1 cellular context compared by ENCODE assay signal in genomic region chr11:62786318-62787004, GRCh38.
A peak's percentile ranks its signal among the peaks of the same experiment; 100 is the strongest.
TF ChIP-seq lines count a peak whose summit lies in the region.

No MANE protein-coding gene starts in this region.

TF ChIP-seq in HepG2, 621 proteins besides CTCF, POLR2A, EP300 and RAD21 (continued from another document and continues in another):
- TF ChIP-seq, protein P1, sequence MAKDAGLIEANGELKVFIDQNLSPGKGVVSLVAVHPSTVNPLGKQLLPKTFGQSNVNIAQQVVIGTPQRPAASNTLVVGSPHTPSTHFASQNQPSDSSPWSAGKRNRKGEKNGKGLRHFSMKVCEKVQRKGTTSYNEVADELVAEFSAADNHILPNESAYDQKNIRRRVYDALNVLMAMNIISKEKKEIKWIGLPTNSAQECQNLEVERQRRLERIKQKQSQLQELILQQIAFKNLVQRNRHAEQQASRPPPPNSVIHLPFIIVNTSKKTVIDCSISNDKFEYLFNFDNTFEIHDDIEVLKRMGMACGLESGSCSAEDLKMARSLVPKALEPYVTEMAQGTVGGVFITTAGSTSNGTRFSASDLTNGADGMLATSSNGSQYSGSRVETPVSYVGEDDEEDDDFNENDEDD (CRISPR knock-in tag; IDR thresholded peaks at IDR 0.05; ENCODE audit: borderline replicate concordance), result no peak
- TF ChIP-seq, protein P2, sequence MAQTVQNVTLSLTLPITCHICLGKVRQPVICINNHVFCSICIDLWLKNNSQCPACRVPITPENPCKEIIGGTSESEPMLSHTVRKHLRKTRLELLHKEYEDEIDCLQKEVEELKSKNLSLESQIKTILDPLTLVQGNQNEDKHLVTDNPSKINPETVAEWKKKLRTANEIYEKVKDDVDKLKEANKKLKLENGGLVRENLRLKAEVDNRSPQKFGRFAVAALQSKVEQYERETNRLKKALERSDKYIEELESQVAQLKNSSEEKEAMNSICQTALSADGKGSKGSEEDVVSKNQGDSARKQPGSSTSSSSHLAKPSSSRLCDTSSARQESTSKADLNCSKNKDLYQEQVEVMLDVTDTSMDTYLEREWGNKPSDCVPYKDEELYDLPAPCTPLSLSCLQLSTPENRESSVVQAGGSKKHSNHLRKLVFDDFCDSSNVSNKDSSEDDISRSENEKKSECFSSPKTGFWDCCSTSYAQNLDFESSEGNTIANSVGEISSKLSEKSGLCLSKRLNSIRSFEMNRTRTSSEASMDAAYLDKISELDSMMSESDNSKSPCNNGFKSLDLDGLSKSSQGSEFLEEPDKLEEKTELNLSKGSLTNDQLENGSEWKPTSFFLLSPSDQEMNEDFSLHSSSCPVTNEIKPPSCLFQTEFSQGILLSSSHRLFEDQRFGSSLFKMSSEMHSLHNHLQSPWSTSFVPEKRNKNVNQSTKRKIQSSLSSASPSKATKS (CRISPR knock-in tag; IDR thresholded peaks at IDR 0.05), result no peak
- TF ChIP-seq CEBPB (IDR thresholded peaks at IDR 0.05; ENCODE audit: borderline replicate concordance, low read depth, low read length), result no peak
- no peak for TF ChIP-seq ZNF670 (CRISPR knock-in tag; IDR thresholded peaks at IDR 0.05; ENCODE audit: borderline replicate concordance)
- 0 out of 2 replicates have a peak, but pooled peaks have one; percentile 11 for TF ChIP-seq ELF1 (CRISPR knock-in tag; IDR thresholded peaks at IDR 0.05)
- no peak for TF ChIP-seq IKZF4 (CRISPR knock-in tag; IDR thresholded peaks at IDR 0.05; ENCODE audit: borderline replicate concordance, low read depth, not compliant biosample characterization)
- TF ChIP-seq ZBTB1 (CRISPR knock-in tag; IDR thresholded peaks at IDR 0.05; ENCODE audit: borderline replicate concordance), result no peak
- TF ChIP-seq, protein P3, sequence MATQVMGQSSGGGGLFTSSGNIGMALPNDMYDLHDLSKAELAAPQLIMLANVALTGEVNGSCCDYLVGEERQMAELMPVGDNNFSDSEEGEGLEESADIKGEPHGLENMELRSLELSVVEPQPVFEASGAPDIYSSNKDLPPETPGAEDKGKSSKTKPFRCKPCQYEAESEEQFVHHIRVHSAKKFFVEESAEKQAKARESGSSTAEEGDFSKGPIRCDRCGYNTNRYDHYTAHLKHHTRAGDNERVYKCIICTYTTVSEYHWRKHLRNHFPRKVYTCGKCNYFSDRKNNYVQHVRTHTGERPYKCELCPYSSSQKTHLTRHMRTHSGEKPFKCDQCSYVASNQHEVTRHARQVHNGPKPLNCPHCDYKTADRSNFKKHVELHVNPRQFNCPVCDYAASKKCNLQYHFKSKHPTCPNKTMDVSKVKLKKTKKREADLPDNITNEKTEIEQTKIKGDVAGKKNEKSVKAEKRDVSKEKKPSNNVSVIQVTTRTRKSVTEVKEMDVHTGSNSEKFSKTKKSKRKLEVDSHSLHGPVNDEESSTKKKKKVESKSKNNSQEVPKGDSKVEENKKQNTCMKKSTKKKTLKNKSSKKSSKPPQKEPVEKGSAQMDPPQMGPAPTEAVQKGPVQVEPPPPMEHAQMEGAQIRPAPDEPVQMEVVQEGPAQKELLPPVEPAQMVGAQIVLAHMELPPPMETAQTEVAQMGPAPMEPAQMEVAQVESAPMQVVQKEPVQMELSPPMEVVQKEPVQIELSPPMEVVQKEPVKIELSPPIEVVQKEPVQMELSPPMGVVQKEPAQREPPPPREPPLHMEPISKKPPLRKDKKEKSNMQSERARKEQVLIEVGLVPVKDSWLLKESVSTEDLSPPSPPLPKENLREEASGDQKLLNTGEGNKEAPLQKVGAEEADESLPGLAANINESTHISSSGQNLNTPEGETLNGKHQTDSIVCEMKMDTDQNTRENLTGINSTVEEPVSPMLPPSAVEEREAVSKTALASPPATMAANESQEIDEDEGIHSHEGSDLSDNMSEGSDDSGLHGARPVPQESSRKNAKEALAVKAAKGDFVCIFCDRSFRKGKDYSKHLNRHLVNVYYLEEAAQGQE (IDR thresholded peaks at IDR 0.05; ENCODE audit: borderline replicate concordance in 1 of 2, low read depth in 1 of 2, low read length in 2 of 2), result 0 out of 4 replicates have a peak, but pooled peaks of 1 of the 2 experiments have one; percentile 9
- no peak for TF ChIP-seq ZNF644 (CRISPR knock-in tag; IDR thresholded peaks at IDR 0.05; ENCODE audit: low read depth)
- no peak for TF ChIP-seq ZNF879 (CRISPR knock-in tag; IDR thresholded peaks at IDR 0.05)
- no peak for TF ChIP-seq ZNF549 (CRISPR knock-in tag; IDR thresholded peaks at IDR 0.05)
- TF ChIP-seq NFRKB (IDR thresholded peaks at IDR 0.05), result no peak
- no peak for TF ChIP-seq KAT7 (CRISPR knock-in tag; IDR thresholded peaks at IDR 0.05; ENCODE audit: borderline replicate concordance)
- TF ChIP-seq, protein P4, sequence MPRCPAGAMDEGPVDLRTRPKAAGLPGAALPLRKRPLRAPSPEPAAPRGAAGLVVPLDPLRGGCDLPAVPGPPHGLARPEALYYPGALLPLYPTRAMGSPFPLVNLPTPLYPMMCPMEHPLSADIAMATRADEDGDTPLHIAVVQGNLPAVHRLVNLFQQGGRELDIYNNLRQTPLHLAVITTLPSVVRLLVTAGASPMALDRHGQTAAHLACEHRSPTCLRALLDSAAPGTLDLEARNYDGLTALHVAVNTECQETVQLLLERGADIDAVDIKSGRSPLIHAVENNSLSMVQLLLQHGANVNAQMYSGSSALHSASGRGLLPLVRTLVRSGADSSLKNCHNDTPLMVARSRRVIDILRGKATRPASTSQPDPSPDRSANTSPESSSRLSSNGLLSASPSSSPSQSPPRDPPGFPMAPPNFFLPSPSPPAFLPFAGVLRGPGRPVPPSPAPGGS (CRISPR knock-in tag; IDR thresholded peaks at IDR 0.05), result no peak
- peak; percentile 87 for TF ChIP-seq XRCC5 (optimal IDR thresholded peaks at IDR 0.05; ENCODE audit: low read length)
- TF ChIP-seq ZHX2 (IDR thresholded peaks at IDR 0.05; ENCODE audit: low read depth), result no peak
- TF ChIP-seq ZHX2 (CRISPR knock-in tag; IDR thresholded peaks at IDR 0.05; ENCODE audit: borderline replicate concordance), result no peak; the same call in 1 of the 2 replicates
- TF ChIP-seq, protein P5, sequence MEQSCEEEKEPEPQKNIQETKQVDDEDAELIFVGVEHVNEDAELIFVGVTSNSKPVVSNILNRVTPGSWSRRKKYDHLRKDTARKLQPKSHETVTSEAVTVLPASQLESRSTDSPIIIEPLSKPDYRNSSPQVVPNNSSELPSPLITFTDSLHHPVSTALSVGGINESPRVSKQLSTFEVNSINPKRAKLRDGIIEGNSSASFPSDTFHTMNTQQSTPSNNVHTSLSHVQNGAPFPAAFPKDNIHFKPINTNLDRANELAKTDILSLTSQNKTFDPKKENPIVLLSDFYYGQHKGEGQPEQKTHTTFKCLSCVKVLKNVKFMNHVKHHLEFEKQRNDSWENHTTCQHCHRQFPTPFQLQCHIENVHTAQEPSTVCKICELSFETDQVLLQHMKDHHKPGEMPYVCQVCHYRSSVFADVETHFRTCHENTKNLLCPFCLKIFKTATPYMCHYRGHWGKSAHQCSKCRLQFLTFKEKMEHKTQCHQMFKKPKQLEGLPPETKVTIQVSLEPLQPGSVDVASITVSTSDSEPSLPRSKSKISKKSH (CRISPR knock-in tag; IDR thresholded peaks at IDR 0.05; ENCODE audit: borderline replicate concordance), result no peak
- no peak for TF ChIP-seq PLRG1 (conservative IDR thresholded peaks at IDR 0.05)
- no peak for TF ChIP-seq SMARCC2 (IDR thresholded peaks at IDR 0.05)
- TF ChIP-seq, protein P6, sequence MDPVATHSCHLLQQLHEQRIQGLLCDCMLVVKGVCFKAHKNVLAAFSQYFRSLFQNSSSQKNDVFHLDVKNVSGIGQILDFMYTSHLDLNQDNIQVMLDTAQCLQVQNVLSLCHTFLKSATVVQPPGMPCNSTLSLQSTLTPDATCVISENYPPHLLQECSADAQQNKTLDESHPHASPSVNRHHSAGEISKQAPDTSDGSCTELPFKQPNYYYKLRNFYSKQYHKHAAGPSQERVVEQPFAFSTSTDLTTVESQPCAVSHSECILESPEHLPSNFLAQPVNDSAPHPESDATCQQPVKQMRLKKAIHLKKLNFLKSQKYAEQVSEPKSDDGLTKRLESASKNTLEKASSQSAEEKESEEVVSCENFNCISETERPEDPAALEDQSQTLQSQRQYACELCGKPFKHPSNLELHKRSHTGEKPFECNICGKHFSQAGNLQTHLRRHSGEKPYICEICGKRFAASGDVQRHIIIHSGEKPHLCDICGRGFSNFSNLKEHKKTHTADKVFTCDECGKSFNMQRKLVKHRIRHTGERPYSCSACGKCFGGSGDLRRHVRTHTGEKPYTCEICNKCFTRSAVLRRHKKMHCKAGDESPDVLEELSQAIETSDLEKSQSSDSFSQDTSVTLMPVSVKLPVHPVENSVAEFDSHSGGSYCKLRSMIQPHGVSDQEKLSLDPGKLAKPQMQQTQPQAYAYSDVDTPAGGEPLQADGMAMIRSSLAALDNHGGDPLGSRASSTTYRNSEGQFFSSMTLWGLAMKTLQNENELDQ (CRISPR knock-in tag; IDR thresholded peaks at IDR 0.05; ENCODE audit: borderline replicate concordance), result no peak
- TF ChIP-seq ATF7 (IDR thresholded peaks at IDR 0.05), result no peak
- TF ChIP-seq ATF7 (CRISPR knock-in tag; IDR thresholded peaks at IDR 0.05), result no peak
- no peak for TF ChIP-seq PAX8 (CRISPR knock-in tag; IDR thresholded peaks at IDR 0.05; ENCODE audit: borderline replicate concordance)
- no peak for TF ChIP-seq CCAR2 (optimal IDR thresholded peaks at IDR 0.05; ENCODE audit: low read depth, low read length)
- no peak for TF ChIP-seq SRY (CRISPR knock-in tag; IDR thresholded peaks at IDR 0.05)
- no peak for TF ChIP-seq MAFG (CRISPR knock-in tag; IDR thresholded peaks at IDR 0.05)
- 0 out of 2 replicates have a peak, but pooled peaks have one; percentile 7 for TF ChIP-seq SATB2 (CRISPR knock-in tag; IDR thresholded peaks at IDR 0.05)
- TF ChIP-seq SALL1 (CRISPR knock-in tag; IDR thresholded peaks at IDR 0.05), result peak; percentile 16; the same call in 1 of the 2 replicates
- peak; percentile 75 for TF ChIP-seq RXRA (CRISPR knock-in tag; IDR thresholded peaks at IDR 0.05)
- 0 out of 2 replicates have a peak, but pooled peaks have one; percentile 35 for TF ChIP-seq KDM4B (CRISPR knock-in tag; IDR thresholded peaks at IDR 0.05)
- no peak for TF ChIP-seq PCBP1 (IDR thresholded peaks at IDR 0.05; ENCODE audit: borderline replicate concordance, low read depth, low read length)
- no peak for TF ChIP-seq HOMEZ (CRISPR knock-in tag; IDR thresholded peaks at IDR 0.05; ENCODE audit: low read depth)
- TF ChIP-seq ZBTB34 (CRISPR knock-in tag; IDR thresholded peaks at IDR 0.05), result no peak
- TF ChIP-seq DBP (CRISPR knock-in tag; IDR thresholded peaks at IDR 0.05; ENCODE audit: not compliant biosample characterization), result no peak
